Comparison of ENCODE assay signal across 1 cellular context in genomic region chr22:28706845-28707244, GRCh38.
TF ChIP-seq lines count a peak whose summit lies in the region.

No MANE protein-coding gene starts in this region.

TF ChIP-seq in GM12878, 131 proteins besides CTCF, POLR2A, EP300 and RAD21:
- TF ChIP-seq STAT3 (IDR thresholded peaks at IDR 0.05; ENCODE audit: low read depth, low read length) (no peak), SPI1 (IDR thresholded peaks at IDR 0.05; ENCODE audit: borderline replicate concordance, insufficient read depth, low read depth, low read length) (peak; percentile 49; the same call in 1 of the 2 replicates), PAX5 (IDR thresholded peaks at IDR 0.05; ENCODE audit: borderline replicate concordance, low read depth, low read length) (0 out of 2 replicates have a peak, but pooled peaks have one; percentile 28)
